Comparison of ENCODE assay signal across 1 cellular context in the genomic region with DNA sequence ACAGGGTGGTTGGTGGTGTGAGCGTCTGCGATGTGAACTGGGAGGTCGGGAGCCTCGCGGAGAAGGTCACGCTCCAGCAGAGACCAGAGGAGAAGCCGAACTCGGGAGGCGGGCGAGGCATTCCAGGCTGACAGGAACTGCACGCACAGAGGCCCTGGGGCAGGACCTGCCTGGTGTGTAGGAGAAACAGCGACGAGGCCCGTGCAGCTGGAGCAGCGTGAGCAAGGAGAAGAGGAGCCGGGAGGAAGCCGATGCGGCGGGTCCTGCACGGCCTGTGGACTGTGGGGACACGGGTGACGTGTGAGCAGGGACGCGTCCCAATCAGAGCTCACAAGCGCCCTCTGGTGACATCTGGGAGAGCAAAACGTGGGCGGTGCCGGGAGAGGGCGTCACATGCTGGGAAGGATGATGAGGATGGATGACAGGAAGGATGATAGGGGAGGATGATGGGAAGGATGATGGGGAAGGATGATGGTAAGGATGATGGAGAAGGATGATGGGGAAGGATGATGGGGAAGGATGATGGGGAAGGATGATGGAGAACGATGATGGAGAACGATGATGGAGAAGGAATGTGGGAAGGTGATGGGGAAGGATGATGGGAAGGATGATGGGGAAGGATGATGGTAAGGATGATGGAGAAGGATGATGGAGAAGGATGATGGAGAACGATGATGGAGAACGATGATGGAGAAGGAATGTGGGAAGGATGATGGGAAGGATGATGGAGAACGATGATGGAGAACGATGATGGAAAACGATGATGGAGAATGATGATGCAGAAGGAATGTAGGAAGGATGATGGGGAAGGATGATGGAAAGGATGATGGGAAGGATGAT.
TF ChIP-seq lines count a peak whose summit lies in the region.

No MANE protein-coding gene starts in this region.

TF ChIP-seq in HEK293, 187 proteins besides CTCF, POLR2A, EP300 and RAD21 (continued from another document and continues in another):
- TF ChIP-seq ZNF621 (tag by site-specific recombination; IDR thresholded peaks at IDR 0.05) (no peak), ZNF560 (tag by site-specific recombination; IDR thresholded peaks at IDR 0.05; ENCODE audit: borderline replicate concordance) (no peak), ZNF16 (tag by site-specific recombination; IDR thresholded peaks at IDR 0.05; ENCODE audit: low read depth) (no peak), GLI4 (tag by site-specific recombination; IDR thresholded peaks at IDR 0.05) (no peak), ZNF48 (tag by site-specific recombination; IDR thresholded peaks at IDR 0.05) (no peak), ZNF501 (tag by site-specific recombination; IDR thresholded peaks at IDR 0.05) (no peak), ZNF629 (tag by site-specific recombination; IDR thresholded peaks at IDR 0.05) (peak; percentile 82), ZBTB17 (tag by site-specific recombination; IDR thresholded peaks at IDR 0.05) (peak; percentile 82), ZFP3 (tag by site-specific recombination; IDR thresholded peaks at IDR 0.05; ENCODE audit: low read depth) (no peak), ZBTB8A (tag by site-specific recombination; IDR thresholded peaks at IDR 0.05) (0 out of 2 replicates have a peak, but pooled peaks have one; percentile 23), ZNF549 (tag by site-specific recombination; IDR thresholded peaks at IDR 0.05) (no peak), ZNF777 (tag by site-specific recombination; IDR thresholded peaks at IDR 0.05; ENCODE audit: borderline replicate concordance) (no peak), ZNF658 (tag by site-specific recombination; IDR thresholded peaks at IDR 0.05) (no peak), SP7 (tag by site-specific recombination; IDR thresholded peaks at IDR 0.05) (0 out of 2 replicates have a peak, but pooled peaks have one; percentile 40), ZNF654 (tag by site-specific recombination; IDR thresholded peaks at IDR 0.05; ENCODE audit: low read depth) (peak; percentile 71), SP3 (tag by site-specific recombination; IDR thresholded peaks at IDR 0.05) (0 out of 2 replicates have a peak, but pooled peaks have one; percentile 25), REPIN1 (tag by site-specific recombination; IDR thresholded peaks at IDR 0.05; ENCODE audit: low read depth) (no peak), ZBTB20 (tag by site-specific recombination; IDR thresholded peaks at IDR 0.05) (no peak), TRIM28 (IDR thresholded peaks at IDR 0.05; ENCODE audit: borderline replicate concordance, low read length) (no peak), ZNF530 (tag by site-specific recombination; IDR thresholded peaks at IDR 0.05; ENCODE audit: low read depth) (no peak), ZNF274 (IDR thresholded peaks at IDR 0.05; ENCODE audit: low read length) (no peak), ZNF274 (tag by site-specific recombination; IDR thresholded peaks at IDR 0.05; ENCODE audit: borderline replicate concordance) (no peak), ZNF76 (tag by site-specific recombination; IDR thresholded peaks at IDR 0.05; ENCODE audit: borderline replicate concordance, low read depth) (peak; percentile 78)
- TF ChIP-seq, protein P1, sequence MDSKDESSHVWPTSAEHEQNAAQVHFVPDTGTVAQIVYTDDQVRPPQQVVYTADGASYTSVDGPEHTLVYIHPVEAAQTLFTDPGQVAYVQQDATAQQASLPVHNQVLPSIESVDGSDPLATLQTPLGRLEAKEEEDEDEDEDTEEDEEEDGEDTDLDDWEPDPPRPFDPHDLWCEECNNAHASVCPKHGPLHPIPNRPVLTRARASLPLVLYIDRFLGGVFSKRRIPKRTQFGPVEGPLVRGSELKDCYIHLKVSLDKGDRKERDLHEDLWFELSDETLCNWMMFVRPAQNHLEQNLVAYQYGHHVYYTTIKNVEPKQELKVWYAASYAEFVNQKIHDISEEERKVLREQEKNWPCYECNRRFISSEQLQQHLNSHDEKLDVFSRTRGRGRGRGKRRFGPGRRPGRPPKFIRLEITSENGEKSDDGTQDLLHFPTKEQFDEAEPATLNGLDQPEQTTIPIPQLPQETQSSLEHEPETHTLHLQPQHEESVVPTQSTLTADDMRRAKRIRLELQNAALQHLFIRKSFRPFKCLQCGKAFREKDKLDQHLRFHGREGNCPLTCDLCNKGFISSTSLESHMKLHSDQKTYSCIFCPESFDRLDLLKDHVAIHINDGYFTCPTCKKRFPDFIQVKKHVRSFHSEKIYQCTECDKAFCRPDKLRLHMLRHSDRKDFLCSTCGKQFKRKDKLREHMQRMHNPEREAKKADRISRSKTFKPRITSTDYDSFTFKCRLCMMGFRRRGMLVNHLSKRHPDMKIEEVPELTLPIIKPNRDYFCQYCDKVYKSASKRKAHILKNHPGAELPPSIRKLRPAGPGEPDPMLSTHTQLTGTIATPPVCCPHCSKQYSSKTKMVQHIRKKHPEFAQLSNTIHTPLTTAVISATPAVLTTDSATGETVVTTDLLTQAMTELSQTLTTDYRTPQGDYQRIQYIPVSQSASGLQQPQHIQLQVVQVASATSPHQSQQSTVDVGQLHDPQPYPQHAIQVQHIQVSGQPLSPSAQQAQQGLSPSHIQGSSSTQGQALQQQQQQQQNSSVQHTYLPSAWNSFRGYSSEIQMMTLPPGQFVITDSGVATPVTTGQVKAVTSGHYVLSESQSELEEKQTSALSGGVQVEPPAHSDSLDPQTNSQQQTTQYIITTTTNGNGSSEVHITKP (tag by site-specific recombination; IDR thresholded peaks at IDR 0.05): no peak
- TF ChIP-seq, protein P2, sequence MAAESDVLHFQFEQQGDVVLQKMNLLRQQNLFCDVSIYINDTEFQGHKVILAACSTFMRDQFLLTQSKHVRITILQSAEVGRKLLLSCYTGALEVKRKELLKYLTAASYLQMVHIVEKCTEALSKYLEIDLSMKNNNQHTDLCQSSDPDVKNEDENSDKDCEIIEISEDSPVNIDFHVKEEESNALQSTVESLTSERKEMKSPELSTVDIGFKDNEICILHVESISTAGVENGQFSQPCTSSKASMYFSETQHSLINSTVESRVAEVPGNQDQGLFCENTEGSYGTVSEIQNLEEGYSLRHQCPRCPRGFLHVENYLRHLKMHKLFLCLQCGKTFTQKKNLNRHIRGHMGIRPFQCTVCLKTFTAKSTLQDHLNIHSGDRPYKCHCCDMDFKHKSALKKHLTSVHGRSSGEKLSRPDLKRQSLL (tag by site-specific recombination; IDR thresholded peaks at IDR 0.05): peak; percentile 100
- TF ChIP-seq, protein P3, sequence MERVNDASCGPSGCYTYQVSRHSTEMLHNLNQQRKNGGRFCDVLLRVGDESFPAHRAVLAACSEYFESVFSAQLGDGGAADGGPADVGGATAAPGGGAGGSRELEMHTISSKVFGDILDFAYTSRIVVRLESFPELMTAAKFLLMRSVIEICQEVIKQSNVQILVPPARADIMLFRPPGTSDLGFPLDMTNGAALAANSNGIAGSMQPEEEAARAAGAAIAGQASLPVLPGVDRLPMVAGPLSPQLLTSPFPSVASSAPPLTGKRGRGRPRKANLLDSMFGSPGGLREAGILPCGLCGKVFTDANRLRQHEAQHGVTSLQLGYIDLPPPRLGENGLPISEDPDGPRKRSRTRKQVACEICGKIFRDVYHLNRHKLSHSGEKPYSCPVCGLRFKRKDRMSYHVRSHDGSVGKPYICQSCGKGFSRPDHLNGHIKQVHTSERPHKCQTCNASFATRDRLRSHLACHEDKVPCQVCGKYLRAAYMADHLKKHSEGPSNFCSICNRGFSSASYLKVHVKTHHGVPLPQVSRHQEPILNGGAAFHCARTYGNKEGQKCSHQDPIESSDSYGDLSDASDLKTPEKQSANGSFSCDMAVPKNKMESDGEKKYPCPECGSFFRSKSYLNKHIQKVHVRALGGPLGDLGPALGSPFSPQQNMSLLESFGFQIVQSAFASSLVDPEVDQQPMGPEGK (tag by site-specific recombination; IDR thresholded peaks at IDR 0.05): 0 out of 2 replicates have a peak, but pooled peaks have one; percentile 32
- TF ChIP-seq, protein P4, sequence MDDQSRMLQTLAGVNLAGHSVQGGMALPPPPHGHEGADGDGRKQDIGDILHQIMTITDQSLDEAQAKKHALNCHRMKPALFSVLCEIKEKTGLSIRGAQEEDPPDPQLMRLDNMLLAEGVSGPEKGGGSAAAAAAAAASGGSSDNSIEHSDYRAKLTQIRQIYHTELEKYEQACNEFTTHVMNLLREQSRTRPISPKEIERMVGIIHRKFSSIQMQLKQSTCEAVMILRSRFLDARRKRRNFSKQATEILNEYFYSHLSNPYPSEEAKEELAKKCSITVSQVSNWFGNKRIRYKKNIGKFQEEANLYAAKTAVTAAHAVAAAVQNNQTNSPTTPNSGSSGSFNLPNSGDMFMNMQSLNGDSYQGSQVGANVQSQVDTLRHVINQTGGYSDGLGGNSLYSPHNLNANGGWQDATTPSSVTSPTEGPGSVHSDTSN (CRISPR knock-in tag; IDR thresholded peaks at IDR 0.05): 0 out of 2 replicates have a peak, but pooled peaks have one; percentile 38
- TF ChIP-seq, protein P5, sequence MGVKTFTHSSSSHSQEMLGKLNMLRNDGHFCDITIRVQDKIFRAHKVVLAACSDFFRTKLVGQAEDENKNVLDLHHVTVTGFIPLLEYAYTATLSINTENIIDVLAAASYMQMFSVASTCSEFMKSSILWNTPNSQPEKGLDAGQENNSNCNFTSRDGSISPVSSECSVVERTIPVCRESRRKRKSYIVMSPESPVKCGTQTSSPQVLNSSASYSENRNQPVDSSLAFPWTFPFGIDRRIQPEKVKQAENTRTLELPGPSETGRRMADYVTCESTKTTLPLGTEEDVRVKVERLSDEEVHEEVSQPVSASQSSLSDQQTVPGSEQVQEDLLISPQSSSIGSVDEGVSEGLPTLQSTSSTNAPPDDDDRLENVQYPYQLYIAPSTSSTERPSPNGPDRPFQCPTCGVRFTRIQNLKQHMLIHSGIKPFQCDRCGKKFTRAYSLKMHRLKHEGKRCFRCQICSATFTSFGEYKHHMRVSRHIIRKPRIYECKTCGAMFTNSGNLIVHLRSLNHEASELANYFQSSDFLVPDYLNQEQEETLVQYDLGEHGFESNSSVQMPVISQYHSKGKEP (tag by site-specific recombination; IDR thresholded peaks at IDR 0.05): no peak
- TF ChIP-seq, protein P6, sequence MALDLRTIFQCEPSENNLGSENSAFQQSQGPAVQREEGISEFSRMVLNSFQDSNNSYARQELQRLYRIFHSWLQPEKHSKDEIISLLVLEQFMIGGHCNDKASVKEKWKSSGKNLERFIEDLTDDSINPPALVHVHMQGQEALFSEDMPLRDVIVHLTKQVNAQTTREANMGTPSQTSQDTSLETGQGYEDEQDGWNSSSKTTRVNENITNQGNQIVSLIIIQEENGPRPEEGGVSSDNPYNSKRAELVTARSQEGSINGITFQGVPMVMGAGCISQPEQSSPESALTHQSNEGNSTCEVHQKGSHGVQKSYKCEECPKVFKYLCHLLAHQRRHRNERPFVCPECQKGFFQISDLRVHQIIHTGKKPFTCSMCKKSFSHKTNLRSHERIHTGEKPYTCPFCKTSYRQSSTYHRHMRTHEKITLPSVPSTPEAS (tag by site-specific recombination; IDR thresholded peaks at IDR 0.05): no peak
- TF ChIP-seq, protein P7, sequence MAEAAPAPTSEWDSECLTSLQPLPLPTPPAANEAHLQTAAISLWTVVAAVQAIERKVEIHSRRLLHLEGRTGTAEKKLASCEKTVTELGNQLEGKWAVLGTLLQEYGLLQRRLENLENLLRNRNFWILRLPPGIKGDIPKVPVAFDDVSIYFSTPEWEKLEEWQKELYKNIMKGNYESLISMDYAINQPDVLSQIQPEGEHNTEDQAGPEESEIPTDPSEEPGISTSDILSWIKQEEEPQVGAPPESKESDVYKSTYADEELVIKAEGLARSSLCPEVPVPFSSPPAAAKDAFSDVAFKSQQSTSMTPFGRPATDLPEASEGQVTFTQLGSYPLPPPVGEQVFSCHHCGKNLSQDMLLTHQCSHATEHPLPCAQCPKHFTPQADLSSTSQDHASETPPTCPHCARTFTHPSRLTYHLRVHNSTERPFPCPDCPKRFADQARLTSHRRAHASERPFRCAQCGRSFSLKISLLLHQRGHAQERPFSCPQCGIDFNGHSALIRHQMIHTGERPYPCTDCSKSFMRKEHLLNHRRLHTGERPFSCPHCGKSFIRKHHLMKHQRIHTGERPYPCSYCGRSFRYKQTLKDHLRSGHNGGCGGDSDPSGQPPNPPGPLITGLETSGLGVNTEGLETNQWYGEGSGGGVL (tag by site-specific recombination; IDR thresholded peaks at IDR 0.05): no peak
- TF ChIP-seq, protein P8, sequence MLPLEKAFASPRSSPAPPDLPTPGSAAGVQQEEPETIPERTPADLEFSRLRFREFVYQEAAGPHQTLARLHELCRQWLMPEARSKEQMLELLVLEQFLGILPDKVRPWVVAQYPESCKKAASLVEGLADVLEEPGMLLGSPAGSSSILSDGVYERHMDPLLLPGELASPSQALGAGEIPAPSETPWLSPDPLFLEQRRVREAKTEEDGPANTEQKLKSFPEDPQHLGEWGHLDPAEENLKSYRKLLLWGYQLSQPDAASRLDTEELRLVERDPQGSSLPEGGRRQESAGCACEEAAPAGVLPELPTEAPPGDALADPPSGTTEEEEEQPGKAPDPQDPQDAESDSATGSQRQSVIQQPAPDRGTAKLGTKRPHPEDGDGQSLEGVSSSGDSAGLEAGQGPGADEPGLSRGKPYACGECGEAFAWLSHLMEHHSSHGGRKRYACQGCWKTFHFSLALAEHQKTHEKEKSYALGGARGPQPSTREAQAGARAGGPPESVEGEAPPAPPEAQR (tag by site-specific recombination; IDR thresholded peaks at IDR 0.05): no peak
- TF ChIP-seq, protein P9, sequence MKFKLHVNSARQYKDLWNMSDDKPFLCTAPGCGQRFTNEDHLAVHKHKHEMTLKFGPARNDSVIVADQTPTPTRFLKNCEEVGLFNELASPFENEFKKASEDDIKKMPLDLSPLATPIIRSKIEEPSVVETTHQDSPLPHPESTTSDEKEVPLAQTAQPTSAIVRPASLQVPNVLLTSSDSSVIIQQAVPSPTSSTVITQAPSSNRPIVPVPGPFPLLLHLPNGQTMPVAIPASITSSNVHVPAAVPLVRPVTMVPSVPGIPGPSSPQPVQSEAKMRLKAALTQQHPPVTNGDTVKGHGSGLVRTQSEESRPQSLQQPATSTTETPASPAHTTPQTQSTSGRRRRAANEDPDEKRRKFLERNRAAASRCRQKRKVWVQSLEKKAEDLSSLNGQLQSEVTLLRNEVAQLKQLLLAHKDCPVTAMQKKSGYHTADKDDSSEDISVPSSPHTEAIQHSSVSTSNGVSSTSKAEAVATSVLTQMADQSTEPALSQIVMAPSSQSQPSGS (tag by site-specific recombination; IDR thresholded peaks at IDR 0.05; ENCODE audit: low read depth): peak; percentile 17; the same call in 1 of the 2 replicates
